Comparison of ENCODE assay signal across 15 cellular contexts in genomic region chr7:130362251-130362650, GRCh38. TPM values are rescaled to one million over a fixed set of nuclear protein-coding genes. Genes with fewer than 3 reads are reported as not detected.
DNase-seq lines count a peak whose midpoint lies in the region; ATAC-seq and TF ChIP-seq lines count a peak whose summit lies in the region.
"Had no signal": no experiment of that assay in that cellular context is flagged by ENCODE, and none has a peak within 500 bp of the region (broad histone marks: within the 10 kb centered on the region; RNA-seq: fewer than 3 reads in every experiment).

No MANE protein-coding gene starts in this region.

- dilution Hi-C loops in IMR-90 (cut with HindIII; ENCODE audit: low sequenced_read_pairs, unreplicated experiment), result no loop called here

- H3K14ac ChIP-seq in IMR-90 (replicated peaks; ENCODE audit: low read depth, low read length) (no peak overlapping the region), mesenchymal stem cell (ENCODE audit: low read length in 2 of 2) (no peak overlapping the region)

- H2BK15ac ChIP-seq in IMR-90 (ENCODE audit: low read depth, low read length), result 0 out of 3 replicates have a peak overlapping the region, but pooled peaks have one; percentile 25
- peak overlapping the region; percentile 82 for H2BK15ac ChIP-seq in mesenchymal stem cell (ENCODE audit: low read depth, poor library complexity, severe bottlenecking)

- peak overlapping the region in 1 of 2 experiments; percentile 59 for H2BK12ac ChIP-seq in mesenchymal stem cell (ENCODE audit: low read length in 2 of 2)

- POLR2A ChIA-PET in IMR-90 (lab: Charles Lee; ENCODE audit: unreplicated experiment), result no interaction called here

- no peak overlapping the region for H2BK5ac ChIP-seq in IMR-90 (ENCODE audit: low read depth, low read length, poor library complexity, severe bottlenecking)
- H2BK5ac ChIP-seq in mesenchymal stem cell (ENCODE audit: low read depth, low read length, poor library complexity, severe bottlenecking), result no peak overlapping the region

- H4K8ac ChIP-seq in IMR-90 (ENCODE audit: low read depth in 2 of 2, low read length in 2 of 2) (peak overlapping the region in 1 of 2 experiments; percentile 36; a peak in 1 of 4 replicates), mesenchymal stem cell (ENCODE audit: low read length) (no peak overlapping the region)

- no peak overlapping the region for H3K4me2 ChIP-seq in IMR-90 (ENCODE audit: low read depth, low read length)
- H3K4me2 ChIP-seq in mesenchymal stem cell (ENCODE audit: low read length, poor library complexity, severe bottlenecking), result no peak overlapping the region

- H3K4ac ChIP-seq in IMR-90 (ENCODE audit: low read depth, low read length) (no peak overlapping the region), mesenchymal stem cell (ENCODE audit: low read depth in 1 of 2, low read length in 2 of 2) (no peak overlapping the region)

- 92% methylated on average over 6 of the region's 7 CpGs; no CpG with 5 or more reads in 1 of the 2 experiments for WGBS in IMR-90 (ENCODE audit: extremely low coverage in 2 of 2, insufficient read length in 1 of 2), 2 experiments
- WGBS in mesenchymal stem cell, result 93% methylated on average over 7 of the region's 7 CpGs

- peaks cover 8% of the 10 kb centered on the region for H3K9me3 ChIP-seq in IMR-90 (ENCODE audit: control insufficient read depth, insufficient read depth, low read length)
- peaks cover 24% of the 10 kb centered on the region for H3K9me3 ChIP-seq in mesenchymal stem cell (ENCODE audit: control insufficient read depth, low read length)
- H3K9me3 ChIP-seq: BE2C had no signal

- no peaks in the 10 kb centered on the region for H3K36me3 Mint-ChIP-seq in CD14-positive monocyte
- H3K36me3 Mint-ChIP-seq: CD8-positive, alpha-beta T cell had no signal

- H2AK5ac ChIP-seq in IMR-90 (ENCODE audit: low read depth, low read length) (peak overlapping the region; percentile 66; the same call in 1 of the 2 replicates), mesenchymal stem cell (ENCODE audit: low read length, severe bottlenecking) (peak overlapping the region; percentile 33)

- H4K20me1 ChIP-seq in IMR-90 (ENCODE audit: insufficient read depth, low read length), result no peaks in the 10 kb centered on the region

- TF ChIP-seq CTCF in CD14-positive monocyte (IDR thresholded peaks at IDR 0.05) (no peak), IMR-90 (conservative IDR thresholded peaks at IDR 0.05; ENCODE audit: low read depth, low read length) (no peak)

- H3K23ac ChIP-seq in IMR-90 (ENCODE audit: low read depth, low read length), result no peak overlapping the region
- no peak overlapping the region for H3K23ac ChIP-seq in mesenchymal stem cell (ENCODE audit: low read length in 2 of 2)

- H3K36me3 ChIP-seq in IMR-90 (ENCODE audit: control insufficient read depth, insufficient read depth, low read length) (no peaks in the 10 kb centered on the region), mesenchymal stem cell (ENCODE audit: control insufficient read depth in 1 of 2, insufficient read depth in 2 of 2, low read depth in 1 of 2, low read length in 2 of 2) (peaks cover 0 to 4% of the 10 kb centered on the region in 2 experiments)
- H3K36me3 ChIP-seq: BE2C had no signal

- intact Hi-C loops in CD14-positive monocyte (cut with micrococcal nuclease), result no loop called here
- intact Hi-C loops in IMR-90 (cut with micrococcal nuclease), result no loop called here
- intact Hi-C loops in posterior vena cava (cut with DNase I), result no loop called here
- intact Hi-C loops in Right ventricle myocardium superior (cut with DNase I), result no loop called here

- ATAC-seq in IMR-90 (ENCODE audit: low read depth), result no peak
- no peak for ATAC-seq in GM19397 (IDR thresholded peaks at IDR 0.05; ENCODE audit: unreplicated experiment)
- no peak for ATAC-seq in Right ventricle myocardium superior (ENCODE audit: poor library complexity)
- ATAC-seq: CD8-positive, alpha-beta T cell had no signal

- no peak overlapping the region for H3K27ac Mint-ChIP-seq in CD14-positive monocyte
- H3K27ac Mint-ChIP-seq: CD8-positive, alpha-beta T cell had no signal

- no peak overlapping the region for H3K56ac ChIP-seq in IMR-90 (ENCODE audit: extremely low read depth, insufficient read depth, low read length)

- DNase-seq in CD14-positive monocyte (ENCODE audit: low spot score), result peak; percentile 11
- no peak for DNase-seq in IMR-90
- no peak for DNase-seq in mesenchymal stem cell
- peak; percentile 74 for DNase-seq in posterior vena cava (ENCODE audit: low spot score)
- no peak for DNase-seq in NCI-H1930 (lab: John Stamatoyannopoulos, UW)
- no peak for DNase-seq in Right ventricle myocardium superior
- DNase-seq: BE2C; CD8-positive, alpha-beta T cell; COR-L47; GF-D8; GM23248; H9 had no signal

- H3K27me3 ChIP-seq in IMR-90 (ENCODE audit: control insufficient read depth, insufficient read depth, low read length) (no peaks in the 10 kb centered on the region), mesenchymal stem cell (ENCODE audit: control insufficient read depth in 1 of 2, insufficient read depth in 1 of 2, low read length in 2 of 2) (no peaks in the 10 kb centered on the region)
- H3K27me3 ChIP-seq: BE2C had no signal

- H2AFZ ChIP-seq in IMR-90 (replicated peaks; ENCODE audit: low read length, poor library complexity), result no peak overlapping the region
- no peak overlapping the region for H2AFZ ChIP-seq in mesenchymal stem cell (ENCODE audit: low read depth, low read length)
- H2AFZ ChIP-seq: GM23248 had no signal

- peaks cover 2% of the 10 kb centered on the region in 3 donors for H3K27me3 Mint-ChIP-seq in CD14-positive monocyte (ENCODE audit: low read depth in 3 of 3)

- peaks cover 27% of the 10 kb centered on the region for H3K9me1 ChIP-seq in IMR-90 (ENCODE audit: insufficient read depth, low read length)

- peak overlapping the region; percentile 83; the same call in 1 of the 2 replicates for H2BK20ac ChIP-seq in IMR-90 (ENCODE audit: low read depth, low read length)

- H4K91ac ChIP-seq in IMR-90 (ENCODE audit: insufficient read depth, low read depth, low read length) (peak overlapping the region; percentile 23), mesenchymal stem cell (ENCODE audit: low read length) (no peak overlapping the region)

- CTCF ChIA-PET in IMR-90 (lab: Yijun Ruan, JAX), result no interaction called here

- TF ChIP-seq RAD21 in IMR-90 (IDR thresholded peaks at IDR 0.05; ENCODE audit: low read length), result no peak

- no peak for TF ChIP-seq POLR2A in IMR-90 (IDR thresholded peaks at IDR 0.05; ENCODE audit: low read depth, low read length)

- in situ Hi-C loops in IMR-90 (cut with MboI; ENCODE audit: low sequenced_read_pairs), result no loop called here

- H2BK120ac ChIP-seq in IMR-90 (ENCODE audit: low read depth, low read length) (peak overlapping the region; percentile 98), mesenchymal stem cell (ENCODE audit: low read depth, low read length) (peak overlapping the region; percentile 64)

- H2AK9ac ChIP-seq in IMR-90 (replicated peaks; ENCODE audit: low read depth, low read length, poor library complexity), result no peak overlapping the region

- BruUV-seq in IMR-90 (replicated peaks; lab: Mats Ljungman, UMichigan), result no TSS peak

- peaks cover 8 to 29% (median 20%) of the 10 kb centered on the region in 7 donors for H3K9me3 Mint-ChIP-seq in CD14-positive monocyte

- H3K4me1 Mint-ChIP-seq in CD14-positive monocyte, result peaks cover under 1% of the 10 kb centered on the region

- no peak overlapping the region for H3K9ac ChIP-seq in IMR-90 (ENCODE audit: low read depth, low read length)
- no peak overlapping the region for H3K9ac ChIP-seq in mesenchymal stem cell (ENCODE audit: low read length)
- H3K9ac ChIP-seq: GM23248 had no signal

- peaks cover 27% of the 10 kb centered on the region for H3K4me1 ChIP-seq in IMR-90 (ENCODE audit: control insufficient read depth, insufficient read depth, low read length)
- H3K4me1 ChIP-seq in mesenchymal stem cell (ENCODE audit: control insufficient read depth, insufficient read depth, low read depth, low read length), result peaks cover 30% of the 10 kb centered on the region

- H4K5ac ChIP-seq in IMR-90 (ENCODE audit: low read depth, low read length), result no peak overlapping the region

- H3K27ac ChIP-seq in IMR-90 (ENCODE audit: insufficient read depth, low read length) (no peak overlapping the region), mesenchymal stem cell (ENCODE audit: low read length, poor library complexity, severe bottlenecking) (no peak overlapping the region)
- H3K27ac ChIP-seq: C4-2B, GM23248 had no signal

- no peak overlapping the region for H3K18ac ChIP-seq in IMR-90 (ENCODE audit: low read depth, low read length)
- H3K18ac ChIP-seq in mesenchymal stem cell (ENCODE audit: low read depth in 1 of 2, low read length in 2 of 2), result peak overlapping the region in 1 of 2 experiments; percentile 23

- H3K79me1 ChIP-seq in IMR-90 (ENCODE audit: low read depth in 1 of 2, low read length in 2 of 2) (no peaks in the 10 kb centered on the region; a peak in 1 of 4 replicates), mesenchymal stem cell (replicated peaks; ENCODE audit: low read length, poor library complexity, severe bottlenecking) (no peaks in the 10 kb centered on the region)

- H3K4me3 Mint-ChIP-seq in CD14-positive monocyte, result no peak overlapping the region
- H3K4me3 Mint-ChIP-seq: CD8-positive, alpha-beta T cell; H9 had no signal

- H3K4me3 ChIP-seq in IMR-90 (ENCODE audit: insufficient read depth, low read depth, low read length), result no peak overlapping the region
- no peak overlapping the region for H3K4me3 ChIP-seq in mesenchymal stem cell (ENCODE audit: insufficient read depth in 1 of 2, low read depth in 1 of 2, low read length in 2 of 2)
- H3K4me3 ChIP-seq: A549, GM23248 had no signal

TF ChIP-seq in IMR-90, 13 proteins besides CTCF, POLR2A, EP300 and RAD21 (continues in another document):
- no peak for TF ChIP-seq RFX5 (IDR thresholded peaks at IDR 0.05; ENCODE audit: low read depth, low read length)
- no peak for TF ChIP-seq CHD1 (IDR thresholded peaks at IDR 0.05; ENCODE audit: low read depth, low read length)
- no peak for TF ChIP-seq MXI1 (IDR thresholded peaks at IDR 0.05; ENCODE audit: borderline replicate concordance, low read depth, low read length)

RNA-seq across cellular contexts. Expression of gene CPA5, which starts 17.6 kb away (rescaled TPM):
- not detected for polyA plus RNA-seq in CD14-positive monocyte
- total RNA-seq in IMR-90 (2012; rRNA removed), result under 0.01 TPM in 1 of 2 replicates, not detected in the other
- 0.53 and 0.86 TPM in 2 replicates for polyA plus RNA-seq in IMR-90 (2012; rRNA removed)
- polyA plus RNA-seq in IMR-90 (2012; cell fraction: cytosol; rRNA removed), result 0.32 and 0.45 TPM in 2 replicates
- polyA plus RNA-seq in IMR-90 (2012; cell fraction: nucleus; rRNA removed; ENCODE audit: low replicate concordance), result 0.72 and 0.95 TPM in 2 replicates
- 0.26 TPM for polyA plus RNA-seq in mesenchymal stem cell (2013, experiment 1 of 2)
- 0.14 TPM for polyA plus RNA-seq in mesenchymal stem cell (2013, experiment 2 of 2)
- not detected for total RNA-seq in posterior vena cava
- not detected for total RNA-seq in Right ventricle myocardium superior
- total RNA-seq: CD8-positive, alpha-beta T cell; GM23248; H9 had no signal
- polyA plus RNA-seq: A549 had no signal

RNA-seq across cellular contexts. Expression of gene CPA1, which starts 18.0 kb away (rescaled TPM):
- polyA plus RNA-seq in CD14-positive monocyte (not detected), IMR-90 (2012; rRNA removed) (not detected in 2 replicates)
- total RNA-seq in IMR-90 (2012; rRNA removed) (not detected in 2 replicates), posterior vena cava (1 to 10 TPM in 1 of 2 donors, under 1 TPM in 1; 0.79 to 6.7 TPM), Right ventricle myocardium superior (not detected)
- polyA plus RNA-seq in IMR-90 (2012; cell fraction: cytosol; rRNA removed), result 0.07 TPM in 1 of 2 replicates, not detected in the other
- 0.26 and 0.32 TPM in 2 replicates for polyA plus RNA-seq in IMR-90 (2012; cell fraction: nucleus; rRNA removed; ENCODE audit: low replicate concordance)
- polyA plus RNA-seq in mesenchymal stem cell (2013, experiment 1 of 2), result 0.12 TPM
- 0.29 TPM for polyA plus RNA-seq in mesenchymal stem cell (2013, experiment 2 of 2)
- total RNA-seq: CD8-positive, alpha-beta T cell; GM23248; H9 had no signal
- polyA plus RNA-seq: A549, GM23248 had no signal

Comparison
In these comparisons a context has a peak if more than half of its experiments do, and no peak if none do; other contexts are left out.
1. DNase-seq: peak in CD14-positive monocyte (single experiment) and posterior vena cava (single experiment); none in IMR-90 (single experiment), mesenchymal stem cell (single experiment), NCI-H1930 (0 of 2) and Right ventricle myocardium superior (single experiment).